ENCODE assay signal across 9 cellular contexts in the genomic region with DNA sequence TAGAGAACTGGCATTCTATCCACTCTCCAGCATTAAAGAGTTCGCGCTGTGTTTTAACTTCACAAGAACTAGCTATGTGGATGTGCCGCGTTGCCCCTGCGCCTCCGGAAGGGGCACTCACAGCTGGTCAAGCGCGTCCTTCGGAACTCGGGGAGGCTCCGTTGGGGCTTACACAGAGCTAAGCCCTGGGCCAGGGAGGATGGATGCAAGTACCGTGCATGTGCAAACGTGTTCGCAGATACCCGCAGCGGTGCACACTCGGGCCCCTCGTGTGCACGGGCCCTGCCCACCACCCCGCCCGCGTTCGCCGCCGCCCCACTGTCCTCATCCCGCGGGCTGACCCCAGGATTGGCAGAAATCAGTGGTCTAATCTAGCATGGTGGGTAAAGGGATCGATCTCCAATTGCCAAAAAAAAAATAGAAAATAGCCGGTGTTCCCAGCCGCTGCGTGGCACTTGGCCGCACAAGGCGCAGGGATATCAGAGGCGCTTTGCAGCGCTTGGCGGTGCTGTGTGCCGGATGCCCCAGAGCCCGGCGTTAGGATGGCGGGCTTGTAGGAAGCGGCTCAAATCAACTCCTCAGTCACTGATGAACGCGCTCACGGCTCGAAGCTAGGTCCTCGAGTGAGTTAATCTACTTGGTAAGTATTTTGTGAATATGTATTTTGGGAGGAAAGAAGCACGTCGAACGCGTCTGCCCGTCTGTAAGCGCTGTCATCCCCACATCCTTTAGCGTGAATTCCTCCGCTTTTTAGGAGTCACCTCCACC. TPM values are rescaled to one million over a fixed set of nuclear protein-coding genes. Genes with fewer than 3 reads are reported as not detected.
A peak's percentile ranks its signal among the peaks of the same experiment; 100 is the strongest.
DNase-seq lines count a peak whose midpoint lies in the region; ATAC-seq and TF ChIP-seq lines count a peak whose summit lies in the region.
"Had no signal": no experiment of that assay in that cellular context is flagged by ENCODE, and none has a peak within 500 bp of the region (broad histone marks: within the 10 kb centered on the region; RNA-seq: fewer than 3 reads in every experiment).

No MANE protein-coding gene starts in this region.

- no peaks in the 10 kb centered on the region for H3K9me3 Mint-ChIP-seq in activated CD4-positive, alpha-beta T cell treated with anti-CD3 and anti-CD28 coated beads for 36 hours (ENCODE audit: low read depth)
- H3K9me3 Mint-ChIP-seq in glutamatergic neuron (ENCODE audit: unreplicated experiment): peaks cover 10% of the 10 kb centered on the region
- H3K9me3 Mint-ChIP-seq: activated B cell treated with CpG ODN at 0.5 μM for 24 hours had no signal

- no peak for ATAC-seq in activated CD4-positive, alpha-beta T cell treated with anti-CD3 and anti-CD28 coated beads for 36 hours
- ATAC-seq in SK-N-SH treated with all-trans-retinoic acid at 6 μM for 48 hours (peak; percentile 55), GM18520 (IDR thresholded peaks at IDR 0.05; ENCODE audit: unreplicated experiment) (no peak), HG02970 (IDR thresholded peaks at IDR 0.05; ENCODE audit: low FRiP score, unreplicated experiment) (no peak)

- H3K27me3 Mint-ChIP-seq in activated CD4-positive, alpha-beta T cell treated with anti-CD3 and anti-CD28 coated beads for 36 hours: peaks cover 65% of the 10 kb centered on the region
- H3K27me3 Mint-ChIP-seq in glutamatergic neuron (ENCODE audit: unreplicated experiment): peaks cover 31% of the 10 kb centered on the region

- intact Hi-C loops in activated CD4-positive, alpha-beta T cell treated with anti-CD3 and anti-CD28 coated beads for 36 hours (cut with DNase I, micrococcal nuclease): loop anchor here in 1 of 2 experiments (5.0 kb wide), 1 partner anchor 1789 kb away; no protein-coding TSS in a partner anchor

- H3K36me3 Mint-ChIP-seq in activated CD4-positive, alpha-beta T cell treated with anti-CD3 and anti-CD28 coated beads for 36 hours (ENCODE audit: low read depth): peaks cover 3% of the 10 kb centered on the region
- H3K36me3 Mint-ChIP-seq in glutamatergic neuron (ENCODE audit: unreplicated experiment): no peaks in the 10 kb centered on the region

- peak; percentile 10 for TF ChIP-seq CTCF in glutamatergic neuron (IDR thresholded peaks at IDR 0.05; ENCODE audit: partially characterized antibody, unreplicated experiment)

- H3K27ac Mint-ChIP-seq in activated CD4-positive, alpha-beta T cell treated with anti-CD3 and anti-CD28 coated beads for 36 hours: no peak overlapping the region
- peak overlapping the region; percentile 49 for H3K27ac Mint-ChIP-seq in glutamatergic neuron (ENCODE audit: unreplicated experiment)
- H3K27ac Mint-ChIP-seq: activated B cell treated with CpG ODN at 0.5 μM for 24 hours had no signal

- H3K4me3 Mint-ChIP-seq in activated CD4-positive, alpha-beta T cell treated with anti-CD3 and anti-CD28 coated beads for 36 hours: no peak overlapping the region
- peak overlapping the region; percentile 96 for H3K4me3 Mint-ChIP-seq in glutamatergic neuron (ENCODE audit: unreplicated experiment)

- POLR2A ChIA-PET in activated CD4-positive, alpha-beta T cell treated with anti-CD3 and anti-CD28 coated beads for 36 hours (lab: Charles Lee): no interaction called here

- peak; percentile 8 for DNase-seq in activated CD4-positive, alpha-beta T cell treated with anti-CD3 and anti-CD28 coated beads for 36 hours
- DNase-seq in activated CD4-positive, alpha-beta T cell treated with anti-CD3 and anti-CD28 coated beads for 4 hours: no peak
- DNase-seq in glutamatergic neuron (peak; percentile 63), pons (ENCODE audit: low spot score) (peak; percentile 75), NCI-H1092 treated with DMSO at 0.1 percent for 48 hours (lab: John Stamatoyannopoulos, UW) (no peak)
- DNase-seq: activated B cell treated with CpG ODN at 0.5 μM for 24 hours had no signal

- H3K4me1 Mint-ChIP-seq in activated CD4-positive, alpha-beta T cell treated with anti-CD3 and anti-CD28 coated beads for 36 hours: peaks cover 27% of the 10 kb centered on the region
- peaks cover 24% of the 10 kb centered on the region for H3K4me1 Mint-ChIP-seq in glutamatergic neuron (ENCODE audit: low read depth, unreplicated experiment)

- CTCF ChIA-PET in activated CD4-positive, alpha-beta T cell treated with anti-CD3 and anti-CD28 coated beads for 36 hours (lab: Charles Lee): interaction anchor here (1.3 kb wide), 1 partner anchor 266 kb away, joined by 4 read pairs; no protein-coding TSS in a partner anchor

TF ChIP-seq in SK-N-SH treated with all-trans-retinoic acid at 6 μM for 48 hours, 23 proteins besides CTCF, POLR2A, EP300 and RAD21:
- TF ChIP-seq ZFP30 (CRISPR knock-in tag; IDR thresholded peaks at IDR 0.05) (no peak), RARB (CRISPR knock-in tag; IDR thresholded peaks at IDR 0.05) (no peak)

RNA-seq across cellular contexts. Expression of a gene that starts 1.0 kb away (rescaled TPM):
- total RNA-seq in activated CD4-positive, alpha-beta T cell treated with anti-CD3 and anti-CD28 coated beads for 36 hours: not detected
- total RNA-seq in glutamatergic neuron (ENCODE audit: unreplicated experiment): 1.7 TPM
- total RNA-seq: activated B cell treated with CpG ODN at 0.5 μM for 24 hours had no signal

Comparison
In these comparisons a context has a peak if more than half of its experiments do, and no peak if none do; other contexts are left out.
1. DNase-seq: peak in activated CD4-positive, alpha-beta T cell treated with anti-CD3 and anti-CD28 coated beads for 36 hours (single experiment), glutamatergic neuron (single experiment) and pons (single experiment); none in activated CD4-positive, alpha-beta T cell treated with anti-CD3 and anti-CD28 coated beads for 4 hours (0 of 2) and NCI-H1092 treated with DMSO at 0.1 percent for 48 hours (single experiment).